ENCODE assay signal across 8 cellular contexts in genomic region chr13:40982772-40983171, GRCh38. TPM values are rescaled to one million over a fixed set of nuclear protein-coding genes. Genes with fewer than 3 reads are reported as not detected.
DNase-seq lines count a peak whose midpoint lies in the region; ATAC-seq and TF ChIP-seq lines count a peak whose summit lies in the region.

No MANE protein-coding gene starts in this region.

- H3K27ac ChIP-seq in DOHH2 (ENCODE audit: low read depth, low read length) = peak overlapping the region; percentile 84

- no peaks in the 10 kb centered on the region for H3K9me2 ChIP-seq in DOHH2 (replicated peaks; ENCODE audit: control insufficient read depth, low read length)

- ATAC-seq in GM19468 (IDR thresholded peaks at IDR 0.05; ENCODE audit: extremely low read depth, unreplicated experiment) = peak; percentile 77

- H3K4me2 ChIP-seq in DOHH2 (ENCODE audit: low read length) (peak overlapping the region; percentile 64), skeletal muscle satellite cell (ENCODE audit: low read length) (peak overlapping the region; percentile 61)

- H3K27me3 ChIP-seq in DOHH2 (ENCODE audit: control insufficient read depth, low read length) (no peaks in the 10 kb centered on the region), skeletal muscle satellite cell (ENCODE audit: control insufficient read depth, insufficient read depth, low read length) (no peaks in the 10 kb centered on the region)

- H4K20me1 ChIP-seq in DOHH2 (ENCODE audit: control insufficient read depth, insufficient read depth, low read depth, low read length) = peaks cover 18% of the 10 kb centered on the region

- peaks cover 100% of the 10 kb centered on the region for H3K79me2 ChIP-seq in DOHH2 (ENCODE audit: control insufficient read depth, low read length)

- peaks cover 57% of the 10 kb centered on the region for H3K4me1 ChIP-seq in DOHH2 (ENCODE audit: control insufficient read depth, low read length)
- H3K4me1 ChIP-seq in skeletal muscle satellite cell (ENCODE audit: control insufficient read depth, insufficient read depth, low read length) = peaks cover 34% of the 10 kb centered on the region

- H3K27me3 Mint-ChIP-seq in activated CD4-positive, alpha-beta memory T cell treated with anti-CD3 and anti-CD28 coated beads, Interleukin-2, amount 10 ng/mL, durations not matched to agents 7 days and 5 days = no peaks in the 10 kb centered on the region

- peak overlapping the region; percentile 92 for H3K27ac Mint-ChIP-seq in activated CD4-positive, alpha-beta memory T cell treated with anti-CD3 and anti-CD28 coated beads, Interleukin-2, amount 10 ng/mL, durations not matched to agents 7 days and 5 days

- DNase-seq in HUDEP-2 (lab: John Stamatoyannopoulos, UW; ENCODE audit: unreplicated experiment in 76 of 76) = peak in 39 of 76 experiments; percentile 1 to 59 (median 18)
- peak; percentile 65 for DNase-seq in activated CD4-positive, alpha-beta memory T cell treated with anti-CD3 and anti-CD28 coated beads, Interleukin-2, amount 10 ng/mL, durations not matched to agents 7 days and 5 days
- DNase-seq in fibroblast of the aortic adventitia (ENCODE audit: low read depth) = peak; percentile 86
- DNase-seq in NCI-H510A (lab: John Stamatoyannopoulos, UW) = no peak
- no peak for DNase-seq in NCI-H2196 (lab: John Stamatoyannopoulos, UW; ENCODE audit: unreplicated experiment)

- H3K4me3 ChIP-seq in DOHH2 (ENCODE audit: low read length) (peak overlapping the region; percentile 73), fibroblast of the aortic adventitia (ENCODE audit: low read depth, low read length) (no peak overlapping the region), skeletal muscle satellite cell (ENCODE audit: low read length) (peak overlapping the region; percentile 18)

- H3K36me3 Mint-ChIP-seq in activated CD4-positive, alpha-beta memory T cell treated with anti-CD3 and anti-CD28 coated beads, Interleukin-2, amount 10 ng/mL, durations not matched to agents 7 days and 5 days (ENCODE audit: low read depth) = peaks cover 51% of the 10 kb centered on the region

- H3K4me3 Mint-ChIP-seq in activated CD4-positive, alpha-beta memory T cell treated with anti-CD3 and anti-CD28 coated beads, Interleukin-2, amount 10 ng/mL, durations not matched to agents 7 days and 5 days = peak overlapping the region; percentile 80

- peaks cover 51% of the 10 kb centered on the region for H3K4me1 Mint-ChIP-seq in activated CD4-positive, alpha-beta memory T cell treated with anti-CD3 and anti-CD28 coated beads, Interleukin-2, amount 10 ng/mL, durations not matched to agents 7 days and 5 days

- TF ChIP-seq CTCF in DOHH2 (IDR thresholded peaks at IDR 0.05; ENCODE audit: low read depth, low read length, poor library complexity, severe bottlenecking) (no peak), fibroblast of the aortic adventitia (IDR thresholded peaks at IDR 0.05; ENCODE audit: insufficient read depth, low read length) (no peak)

- POLR2A ChIA-PET in activated CD4-positive, alpha-beta memory T cell treated with anti-CD3 and anti-CD28 coated beads, Interleukin-2, amount 10 ng/mL, durations not matched to agents 7 days and 5 days (lab: Charles Lee) = interaction anchor here (0.7 to 14.2 kb wide), 4 partner anchors 10 to 44 kb away, joined by 3 to 445 read pairs (median 9); partner anchors contain the start of gene ELF1

- no peaks in the 10 kb centered on the region for H3K9me3 Mint-ChIP-seq in activated CD4-positive, alpha-beta memory T cell treated with anti-CD3 and anti-CD28 coated beads, Interleukin-2, amount 10 ng/mL, durations not matched to agents 7 days and 5 days

- no peaks in the 10 kb centered on the region for H3K9me3 ChIP-seq in DOHH2 (ENCODE audit: control insufficient read depth, insufficient read depth, low read length)
- no peaks in the 10 kb centered on the region for H3K9me3 ChIP-seq in skeletal muscle satellite cell (replicated peaks; ENCODE audit: low read length)

- H3F3A ChIP-seq in DOHH2 (ENCODE audit: control insufficient read depth, insufficient read depth) = peaks cover 49% of the 10 kb centered on the region

- CTCF ChIA-PET in activated CD4-positive, alpha-beta memory T cell treated with anti-CD3 and anti-CD28 coated beads, Interleukin-2, amount 10 ng/mL, durations not matched to agents 7 days and 5 days (lab: Charles Lee) = interaction anchor here (1.0 to 2.1 kb wide), 3 partner anchors 8 to 77 kb away, joined by 3 to 5 read pairs (median 4); no protein-coding TSS in a partner anchor

- H3K36me3 ChIP-seq in DOHH2 (ENCODE audit: control insufficient read depth, low read length) (peaks cover 71% of the 10 kb centered on the region), skeletal muscle satellite cell (ENCODE audit: insufficient read depth, low read length) (peaks cover 6% of the 10 kb centered on the region)

- peak overlapping the region; percentile 26 for H3K9ac ChIP-seq in skeletal muscle satellite cell (ENCODE audit: low read depth, low read length)

RNA-seq across cellular contexts. Expression of gene ELF1, which starts 36.3 kb away (rescaled TPM):
- total RNA-seq in activated CD4-positive, alpha-beta memory T cell treated with anti-CD3 and anti-CD28 coated beads, Interleukin-2, amount 10 ng/mL, durations not matched to agents 7 days and 5 days = 100 to 1,000 TPM; 159 to 169 TPM
- total RNA-seq in fibroblast of the aortic adventitia (ENCODE audit: low replicate concordance) = 47.0 and 51.0 TPM in 2 replicates
- total RNA-seq in skeletal muscle satellite cell (2012; rRNA removed) = 27.4 and 30.1 TPM in 2 replicates

Comparison
In these comparisons a context has a peak if more than half of its experiments do, and no peak if none do; other contexts are left out.
1. DNase-seq: peak in HUDEP-2 (39 of 76), activated CD4-positive, alpha-beta memory T cell treated with anti-CD3 and anti-CD28 coated beads, Interleukin-2, amount 10 ng/mL, durations not matched to agents 7 days and 5 days (single experiment) and fibroblast of the aortic adventitia (single experiment); none in NCI-H510A (single experiment) and NCI-H2196 (single experiment).